In the genomic region with DNA sequence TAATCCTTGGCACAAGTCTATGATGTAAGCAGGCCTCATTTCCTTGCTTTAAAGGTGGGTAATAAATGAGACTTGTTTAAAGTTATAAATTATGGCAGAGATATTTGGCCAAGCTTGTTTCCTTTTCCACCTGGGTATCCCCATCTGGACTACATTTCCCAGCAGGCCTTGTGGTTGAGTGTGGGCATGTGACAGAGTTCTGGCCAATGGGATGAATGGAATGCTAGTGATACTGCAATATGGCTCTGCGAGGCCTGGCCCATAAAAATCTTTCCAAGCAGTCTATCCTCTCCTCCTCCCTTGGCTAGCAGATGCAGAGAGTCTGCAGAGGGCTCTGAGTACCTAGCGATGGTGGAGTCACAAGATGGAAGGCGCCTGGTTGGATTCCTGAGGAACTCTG, we compare ENCODE assay signal across 8 cellular contexts.
DNase-seq lines count a peak whose midpoint lies in the region; ATAC-seq and TF ChIP-seq lines count a peak whose summit lies in the region.

No MANE protein-coding gene starts in this region.

- ATAC-seq in HG03571 (IDR thresholded peaks at IDR 0.05; ENCODE audit: unreplicated experiment) (no peak), GM21619 (IDR thresholded peaks at IDR 0.05; ENCODE audit: unreplicated experiment) (no peak)

- peak; percentile 21 for DNase-seq in DMS53 (lab: John Stamatoyannopoulos, UW)
- no peak for DNase-seq in DMS53 treated with DMSO at 0.1 percent for 48 hours (lab: John Stamatoyannopoulos, UW; ENCODE audit: unreplicated experiment)
- DNase-seq in NCI-H1105 (lab: John Stamatoyannopoulos, UW) = peak; percentile 2
- DNase-seq in colonic mucosa = peak; percentile 45
- DNase-seq in cerebellar nuclear complex (lab: John Stamatoyannopoulos, UW) = no peak

- H3K9me3 ChIP-seq in colonic mucosa = no peaks in the 10 kb centered on the region

- intact Hi-C loops in colonic mucosa (cut with DNase I) = no loop called here

- H3K27ac Mint-ChIP-seq in nephron = peak overlapping the region; percentile 58 to 84 (median 62)

- H3K4me3 ChIP-seq in colonic mucosa = no peak overlapping the region

- H3K9ac ChIP-seq in colonic mucosa (ENCODE audit: low read depth in 2 of 2, low read length in 2 of 2) = no peak overlapping the region

- no peaks in the 10 kb centered on the region for H3K9me3 Mint-ChIP-seq in nephron

- H3K36me3 Mint-ChIP-seq in nephron (ENCODE audit: low read depth) = no peaks in the 10 kb centered on the region

- peaks cover 10% of the 10 kb centered on the region for H3K27me3 Mint-ChIP-seq in nephron (ENCODE audit: low read depth)

- H3K4me1 ChIP-seq in colonic mucosa = no peaks in the 10 kb centered on the region

- no peak overlapping the region for H3K4me3 Mint-ChIP-seq in nephron

- H3K27ac ChIP-seq in colonic mucosa = no peak overlapping the region

- H3K4me1 Mint-ChIP-seq in nephron = peaks cover 31% of the 10 kb centered on the region

- H3K27me3 ChIP-seq in colonic mucosa = no peaks in the 10 kb centered on the region

- no peak for TF ChIP-seq CTCF in colonic mucosa (IDR thresholded peaks at IDR 0.05)
- no peak for TF ChIP-seq CTCF in nephron (IDR thresholded peaks at IDR 0.05; ENCODE audit: unreplicated experiment in 3 of 3)

- no peaks in the 10 kb centered on the region for H3K36me3 ChIP-seq in colonic mucosa

Comparison
In these comparisons a context has a peak if more than half of its experiments do, and no peak if none do; other contexts are left out.
1. DNase-seq: peak in DMS53 (single experiment), NCI-H1105 (single experiment) and colonic mucosa (single experiment); none in DMS53 treated with DMSO at 0.1 percent for 48 hours (single experiment) and cerebellar nuclear complex (0 of 2).